In genomic region chr9:133374612-133375115, GRCh38 we compare ENCODE assay signal across 9 cellular contexts. TPM values are rescaled to one million over a fixed set of nuclear protein-coding genes. Genes with fewer than 3 reads are reported as not detected.
DNase-seq lines count a peak whose midpoint lies in the region; ATAC-seq, FAIRE-seq and TF ChIP-seq lines count a peak whose summit lies in the region.
"Had no signal": no experiment of that assay in that cellular context is flagged by ENCODE, and none has a peak within 500 bp of the region (broad histone marks: within the 10 kb centered on the region; RNA-seq: fewer than 3 reads in every experiment).

No MANE protein-coding gene starts in this region.

- ATAC-seq in gastroesophageal sphincter: no peak
- no peak for ATAC-seq in GM21717 (IDR thresholded peaks at IDR 0.05; ENCODE audit: unreplicated experiment)
- ATAC-seq in GM19455 (IDR thresholded peaks at IDR 0.05; ENCODE audit: unreplicated experiment): no peak

- no peak for FAIRE-seq in small intestine (lab: Jason Lieb, UNC)
- FAIRE-seq: G401.6 had no signal

- H3K27me3 ChIP-seq in gastroesophageal sphincter: no peaks in the 10 kb centered on the region
- no peaks in the 10 kb centered on the region for H3K27me3 ChIP-seq in small intestine (ENCODE audit: control insufficient read depth in 2 of 2, insufficient read depth in 2 of 2, low read length in 2 of 2)

- peak overlapping the region in 3 of 4 donors; percentile 92 to 97 (median 95) for H3K27ac ChIP-seq in gastroesophageal sphincter
- H3K27ac ChIP-seq in small intestine (ENCODE audit: low read depth in 1 of 2, low read length in 1 of 2): peak overlapping the region; percentile 99 to 100

- TF ChIP-seq EP300 in gastroesophageal sphincter (IDR thresholded peaks at IDR 0.05): no peak

- DNase-seq in activated CD8-positive, alpha-beta memory T cell treated with anti-CD3 and anti-CD28 coated beads for 24 hours: peak; percentile 69
- DNase-seq in activated CD8-positive, alpha-beta memory T cell treated with anti-CD3 and anti-CD28 coated beads, Interleukin-2, amount 50 U/mL, for 4 hours: no peak
- DNase-seq in small intestine: no peak
- no peak for DNase-seq in retina

- peak overlapping the region; percentile 82 for H3K4me3 ChIP-seq in WI38 (ENCODE audit: low read depth, low read length)
- H3K4me3 ChIP-seq in gastroesophageal sphincter: peak overlapping the region; percentile 87 to 100
- H3K4me3 ChIP-seq in small intestine (ENCODE audit: low read depth in 1 of 2, low read length in 2 of 2): peak overlapping the region; percentile 96 to 100

- H3K9me3 ChIP-seq in gastroesophageal sphincter (no peaks in the 10 kb centered on the region), small intestine (ENCODE audit: control insufficient read depth, low read depth) (no peaks in the 10 kb centered on the region)

- no peak for TF ChIP-seq CTCF in WI38 (IDR thresholded peaks at IDR 0.05; ENCODE audit: low read depth, low read length)
- no peak for TF ChIP-seq CTCF in gastroesophageal sphincter (IDR thresholded peaks at IDR 0.05)

- no peak for TF ChIP-seq POLR2A in gastroesophageal sphincter (IDR thresholded peaks at IDR 0.05)

- H3K36me3 ChIP-seq in gastroesophageal sphincter (peaks cover 0 to 28% of the 10 kb centered on the region in 2 donors), small intestine (ENCODE audit: control insufficient read depth in 2 of 2, insufficient read depth in 2 of 2, low read length in 2 of 2) (peaks cover 4 to 5% of the 10 kb centered on the region in 2 donors)

- H3K4me1 ChIP-seq in gastroesophageal sphincter (peaks cover 0 to 64% (median 42%) of the 10 kb centered on the region in 3 donors), small intestine (ENCODE audit: control insufficient read depth in 2 of 2, insufficient read depth in 1 of 2, low read depth in 1 of 2, low read length in 1 of 2) (peaks cover 21 to 22% of the 10 kb centered on the region in 2 donors)

- 10 to 16% methylated on average over 12 of the region's 12 CpGs for WGBS in gastroesophageal sphincter (ENCODE audit: low coverage in 1 of 2), 2 donors
- WGBS in small intestine, 3 donors: 3 to 10% (median 3%) methylated on average over 12 of the region's 12 CpGs

RNA-seq across cellular contexts. Expression of gene SURF4, which starts 1.2 kb away (rescaled TPM):
- total RNA-seq in gastroesophageal sphincter: 100 to 1,000 TPM in 3 of 4 donors, 10 to 100 TPM in 1; 78.1 to 139 (median 108) TPM
- 100 to 1,000 TPM in 2 of 3 donors, 10 to 100 TPM in 1; 84.1 to 285 (median 115) TPM for polyA plus RNA-seq in small intestine

RNA-seq across cellular contexts. Expression of gene STKLD1, which starts 1.5 kb away (rescaled TPM):
- 1 to 10 TPM in 1 of 4 donors, under 1 TPM in 1, not detected in 2; 0.93 to 1.3 TPM for total RNA-seq in gastroesophageal sphincter
- polyA plus RNA-seq in small intestine: 1 to 10 TPM in 2 of 3 donors, under 1 TPM in 1; 0.79 to 8.1 (median 3.5) TPM

RNA-seq across cellular contexts. Expression of gene SURF2, which starts 18.3 kb away (rescaled TPM):
- 10 to 100 TPM; 11.2 to 16.3 (median 15.3) TPM for total RNA-seq in gastroesophageal sphincter
- 10 to 100 TPM; 30.3 to 66.0 (median 54.9) TPM for polyA plus RNA-seq in small intestine

RNA-seq across cellular contexts. Expression of gene SURF1, which starts 18.4 kb away (rescaled TPM):
- total RNA-seq in gastroesophageal sphincter: 10 to 100 TPM; 46.0 to 53.4 (median 49.8) TPM
- polyA plus RNA-seq in small intestine: 10 to 100 TPM; 83.3 to 94.4 (median 87.5) TPM

RNA-seq across cellular contexts. Expression of gene RPL7A, which starts 26.6 kb away (rescaled TPM):
- 1,000 to 10,000 TPM; 1,385 to 2,320 (median 1,660) TPM for total RNA-seq in gastroesophageal sphincter
- polyA plus RNA-seq in small intestine: 1,000 to 10,000 TPM; 1,890 to 3,725 (median 3,312) TPM
